8 cellular contexts compared by ENCODE assay signal in the genomic region with DNA sequence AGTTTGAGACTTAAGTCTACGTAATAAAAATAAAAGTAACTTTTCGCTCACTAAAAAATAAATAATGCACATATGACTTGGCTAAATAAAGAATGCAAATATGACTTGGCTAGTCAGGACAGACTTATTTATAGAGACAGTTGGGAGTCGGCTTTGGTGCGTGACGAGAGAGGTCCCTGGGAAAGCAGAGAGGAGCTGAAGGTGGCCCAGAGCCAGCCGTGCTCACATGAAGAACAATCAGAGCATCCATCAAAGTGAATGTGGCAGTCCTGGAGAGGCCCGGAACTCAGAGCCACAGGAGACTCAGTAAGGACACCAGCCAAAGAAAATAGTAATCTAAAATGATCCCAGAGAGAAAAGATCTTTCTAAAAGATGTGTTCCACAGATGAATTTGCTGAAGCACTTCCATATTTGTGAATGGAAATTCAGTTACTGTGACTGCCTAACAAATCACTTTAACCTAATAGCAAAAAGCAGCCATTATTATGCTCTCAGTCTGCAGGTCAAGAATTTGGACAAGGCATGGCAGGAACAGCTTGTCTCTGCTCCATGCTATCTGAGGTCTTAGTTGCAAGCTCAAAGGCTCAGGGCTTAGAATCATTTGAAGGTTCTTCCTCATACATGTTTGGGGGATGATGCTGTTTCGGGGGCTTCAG. TPM values are rescaled to one million over a fixed set of nuclear protein-coding genes. Genes with fewer than 3 reads are reported as not detected.
DNase-seq lines count a peak whose midpoint lies in the region; TF ChIP-seq lines count a peak whose summit lies in the region.

No MANE protein-coding gene starts in this region.

- no peaks in the 10 kb centered on the region for H3K27me3 Mint-ChIP-seq in activated naive CD8-positive, alpha-beta T cell treated with anti-CD3 and anti-CD28 coated beads for 36 hours

- peaks cover 23% of the 10 kb centered on the region for H3K4me1 Mint-ChIP-seq in activated naive CD8-positive, alpha-beta T cell treated with anti-CD3 and anti-CD28 coated beads for 36 hours

- H3K36me3 ChIP-seq in fibroblast of lung (ENCODE audit: control insufficient read depth, insufficient read depth, low read length) (no peaks in the 10 kb centered on the region), prostate gland (no peaks in the 10 kb centered on the region)

- H3K27me3 ChIP-seq in fibroblast of lung (ENCODE audit: control insufficient read depth, insufficient read depth, low read length) (no peaks in the 10 kb centered on the region), prostate gland (replicated peaks; ENCODE audit: insufficient read depth) (no peaks in the 10 kb centered on the region)

- no peak for TF ChIP-seq POLR2A in prostate gland (IDR thresholded peaks at IDR 0.05)

- H3K9ac ChIP-seq in fibroblast of lung (ENCODE audit: insufficient read depth, low read length), result no peak overlapping the region

- peak; percentile 14 for DNase-seq in Caki2 (ENCODE audit: low read depth)
- peak; percentile 95 for DNase-seq in NCI-H446 treated with DMSO at 0.1 percent for 48 hours (lab: John Stamatoyannopoulos, UW)
- peak; percentile 92 to 95 for DNase-seq in fibroblast of lung (ENCODE audit: low read depth in 2 of 2)
- DNase-seq in prostate gland (ENCODE audit: low spot score), result peak; percentile 36
- DNase-seq in MV-4-11 (lab: John Stamatoyannopoulos, UW), result no peak
- DNase-seq in inferior parietal cortex (ENCODE audit: extremely low spot score), result no peak
- no peak for DNase-seq in activated CD4-positive, alpha-beta T cell treated with anti-CD3 and anti-CD28 coated beads, Interleukin-2, amount 50 U/mL, for 4 hours
- DNase-seq in activated naive CD8-positive, alpha-beta T cell treated with anti-CD3 and anti-CD28 coated beads for 36 hours, result no peak

- 24% methylated on average over 8 of the region's 8 CpGs for WGBS in prostate gland

- H2AFZ ChIP-seq in fibroblast of lung (ENCODE audit: low read length), result no peak overlapping the region

- H3K27ac ChIP-seq in fibroblast of lung (ENCODE audit: insufficient read depth, low read length), result peak overlapping the region; percentile 62
- peak overlapping the region in 1 of 2 donors; percentile 42 for H3K27ac ChIP-seq in prostate gland

- H3K9me3 Mint-ChIP-seq in activated naive CD8-positive, alpha-beta T cell treated with anti-CD3 and anti-CD28 coated beads for 36 hours, result no peaks in the 10 kb centered on the region

- no peak overlapping the region for H3K4me3 ChIP-seq in fibroblast of lung (replicated peaks in 1 of 4; ENCODE audit: control extremely low read depth in 1 of 4, insufficient read depth in 1 of 4, low read depth in 3 of 4, low read length in 4 of 4)
- no peak overlapping the region for H3K4me3 ChIP-seq in prostate gland

- in situ Hi-C loops in Caki2 (cut with HindIII; ENCODE audit: low pct_unique_long_range_greater_than_20kb, low sequenced_read_pairs), result no loop called here

- intact Hi-C loops in prostate gland (cut with DNase I), result no loop called here

- no peak for TF ChIP-seq CTCF in fibroblast of lung (conservative IDR thresholded peaks at IDR 0.05 in 1 of 2, IDR thresholded peaks at IDR 0.05 in 1 of 2; ENCODE audit: low read depth in 1 of 2, low read length in 2 of 2)
- no peak for TF ChIP-seq CTCF in prostate gland (IDR thresholded peaks at IDR 0.05)

- no peak overlapping the region for H3K4me3 Mint-ChIP-seq in activated naive CD8-positive, alpha-beta T cell treated with anti-CD3 and anti-CD28 coated beads for 36 hours

- H3K9me3 ChIP-seq in fibroblast of lung (ENCODE audit: control insufficient read depth, insufficient read depth, low read depth, low read length), result no peaks in the 10 kb centered on the region
- H3K9me3 ChIP-seq in prostate gland, result no peaks in the 10 kb centered on the region

- no peak overlapping the region for H3K27ac Mint-ChIP-seq in activated naive CD8-positive, alpha-beta T cell treated with anti-CD3 and anti-CD28 coated beads for 36 hours

- no peaks in the 10 kb centered on the region for H4K20me1 ChIP-seq in fibroblast of lung (ENCODE audit: control insufficient read depth, extremely low read depth, insufficient read depth, low read length)

- H3K4me2 ChIP-seq in fibroblast of lung (ENCODE audit: extremely low read depth, insufficient read depth, low read length), result peak overlapping the region; percentile 34

- peaks cover 1% of the 10 kb centered on the region for H3K36me3 Mint-ChIP-seq in activated naive CD8-positive, alpha-beta T cell treated with anti-CD3 and anti-CD28 coated beads for 36 hours

- H3K79me2 ChIP-seq in fibroblast of lung (ENCODE audit: control insufficient read depth, insufficient read depth, low read length), result no peaks in the 10 kb centered on the region

- H3K4me1 ChIP-seq in fibroblast of lung (ENCODE audit: control insufficient read depth, extremely low read depth, insufficient read depth, low read length) (peaks cover 21% of the 10 kb centered on the region), prostate gland (replicated peaks) (no peaks in the 10 kb centered on the region)

RNA-seq across cellular contexts. Expression of gene CWC15, which starts 34.8 kb away (rescaled TPM):
- 30.4 and 39.0 TPM in 2 replicates for total RNA-seq in Caki2 (2014; rRNA removed; shearing (Covaris generic); ENCODE audit: low replicate concordance)
- 42.1 TPM in 2 replicates for total RNA-seq in fibroblast of lung
- 51.4 and 54.0 TPM in 2 replicates for polyA plus RNA-seq in fibroblast of lung
- polyA plus RNA-seq in fibroblast of lung (2012), result 75.4 and 77.8 TPM in 2 replicates
- 2.6 and 2.9 TPM in 2 replicates for polyA minus RNA-seq in fibroblast of lung (ENCODE audit: low replicate concordance)
- 10 to 100 TPM; 33.6 to 43.8 TPM for total RNA-seq in prostate gland
- 10 to 100 TPM; 84.7 to 91.4 TPM for total RNA-seq in activated naive CD8-positive, alpha-beta T cell treated with anti-CD3 and anti-CD28 coated beads for 36 hours

RNA-seq across cellular contexts. Expression of gene KDM4D, which starts 35.0 kb away (rescaled TPM):
- 0.30 and 4.1 TPM in 2 replicates for total RNA-seq in Caki2 (2014; rRNA removed; shearing (Covaris generic); ENCODE audit: low replicate concordance)
- 0.50 and 0.51 TPM in 2 replicates for total RNA-seq in fibroblast of lung
- polyA plus RNA-seq in fibroblast of lung, result 0.94 and 1.4 TPM in 2 replicates
- polyA plus RNA-seq in fibroblast of lung (2012), result 0.58 and 0.91 TPM in 2 replicates
- polyA minus RNA-seq in fibroblast of lung (ENCODE audit: low replicate concordance), result 0.86 and 1.3 TPM in 2 replicates
- total RNA-seq in prostate gland, result 1 to 10 TPM; 2.6 to 9.9 TPM
- total RNA-seq in activated naive CD8-positive, alpha-beta T cell treated with anti-CD3 and anti-CD28 coated beads for 36 hours, result 1 to 10 TPM; 2.4 to 2.8 TPM

Comparison
In these comparisons a context has a peak if more than half of its experiments do, and no peak if none do; other contexts are left out.
1. DNase-seq: peak in Caki2 (single experiment), NCI-H446 treated with DMSO at 0.1 percent for 48 hours (single experiment), fibroblast of lung (2 of 2) and prostate gland (single experiment); none in MV-4-11 (single experiment), inferior parietal cortex (single experiment), activated CD4-positive, alpha-beta T cell treated with anti-CD3 and anti-CD28 coated beads, Interleukin-2, amount 50 U/mL, for 4 hours (0 of 2) and activated naive CD8-positive, alpha-beta T cell treated with anti-CD3 and anti-CD28 coated beads for 36 hours (single experiment).